ENCODE assay signal across 8 cellular contexts in genomic region chr10:101780818-101781654, GRCh38. TPM values are rescaled to one million over a fixed set of nuclear protein-coding genes. Genes with fewer than 3 reads are reported as not detected.
A peak's percentile ranks its signal among the peaks of the same experiment; 100 is the strongest.
DNase-seq lines count a peak whose midpoint lies in the region; ATAC-seq and TF ChIP-seq lines count a peak whose summit lies in the region.

No MANE protein-coding gene starts in this region.

- intact Hi-C loops in left lung (cut with DNase I), result no loop called here

- H3K9me3 ChIP-seq in AG04450 (ENCODE audit: control insufficient read depth, insufficient read depth, low read length) (no peaks in the 10 kb centered on the region; the same call in 1 of the 2 replicates), left lung (no peaks in the 10 kb centered on the region)

- H3K27me3 ChIP-seq in AG04450 (ENCODE audit: control insufficient read depth, insufficient read depth, low read length), result peaks cover 23% of the 10 kb centered on the region
- peaks cover 10 to 43% of the 10 kb centered on the region in 2 donors for H3K27me3 ChIP-seq in left lung

- H3K27ac ChIP-seq in AG04450 (ENCODE audit: low read depth, low read length) (no peak overlapping the region), left lung (no peak overlapping the region)

- peaks cover 0 to 11% of the 10 kb centered on the region in 2 donors for H3K36me3 ChIP-seq in left lung

- TF ChIP-seq CTCF in AG04450 (IDR thresholded peaks at IDR 0.05; ENCODE audit: low read depth, low read length) (peak; percentile 92), left lung (IDR thresholded peaks at IDR 0.05) (peak; percentile 92 to 95)

- H3K4me3 ChIP-seq in AG04450 (ENCODE audit: low read depth, low read length) (no peak overlapping the region), left lung (no peak overlapping the region)

- POLR2A ChIA-PET in AG04450 (lab: Yijun Ruan, JAX), result interaction anchor here (0.6 to 1.9 kb wide), 2 partner anchors 177 to 178 kb away, joined by 3 to 6 read pairs; no protein-coding TSS in a partner anchor

- CTCF ChIA-PET in AG04450 (lab: Charles Lee), result interaction anchor here (0.5 to 6.1 kb wide), 67 partner anchors 9 to 773 kb away, joined by 3 to 127 read pairs (median 4); partner anchors contain the start of gene OGA

- H3K4me1 ChIP-seq in left lung, result peaks cover 23 to 65% of the 10 kb centered on the region in 2 donors

- ATAC-seq in GM18498 (IDR thresholded peaks at IDR 0.05; ENCODE audit: unreplicated experiment) (peak; percentile 49), left lung (peak; percentile 62)
- peak; percentile 50 for ATAC-seq in activated CD4-positive, CD25-positive, alpha-beta regulatory T cell treated with anti-CD3 and anti-CD28 coated beads, Interleukin-2, amount 50 U/mL, for 24 hours

- peak; percentile 30 for DNase-seq in AG04450 (ENCODE audit: low read depth, low spot score)
- DNase-seq in NCI-H2107 treated with DMSO at 0.1 percent for 48 hours (lab: John Stamatoyannopoulos, UW; ENCODE audit: unreplicated experiment), result peak; percentile 15
- peak; percentile 62 for DNase-seq in central memory CD4-positive, alpha-beta T cell
- peak; percentile 60 to 90 for DNase-seq in left lung
- peak; percentile 48 to 69 (median 49) for DNase-seq in stimulated activated CD4-positive, alpha-beta T cell treated with anti-CD3 and anti-CD28 coated beads, TNF-alpha, amount 100 ng/mL, for 24 hours (ENCODE audit: low read depth in 3 of 3)
- no peak for DNase-seq in NCI-H187 treated with DMSO at 0.1 percent for 48 hours (lab: John Stamatoyannopoulos, UW)

RNA-seq across cellular contexts. Expression of gene NPM3, which starts 2.2 kb away (rescaled TPM):
- polyA plus RNA-seq in AG04450 (2011; rRNA removed), result 31.5 and 41.5 TPM in 2 replicates
- polyA minus RNA-seq in AG04450 (2011; rRNA and poly(A)+ RNA removed), result 37.4 and 47.6 TPM in 2 replicates
- 10 to 100 TPM; 30.7 to 31.7 TPM for total RNA-seq in left lung

RNA-seq across cellular contexts. Expression of gene FGF8, which starts 5.1 kb away (rescaled TPM):
- not detected in 2 replicates for polyA plus RNA-seq in AG04450 (2011; rRNA removed)
- not detected in 2 replicates for polyA minus RNA-seq in AG04450 (2011; rRNA and poly(A)+ RNA removed)
- total RNA-seq in left lung, result not detected

RNA-seq across cellular contexts. Expression of gene OGA, which starts 37.2 kb away (rescaled TPM):
- 71.9 and 82.6 TPM in 2 replicates for polyA plus RNA-seq in AG04450 (2011; rRNA removed)
- polyA minus RNA-seq in AG04450 (2011; rRNA and poly(A)+ RNA removed), result 39.5 and 61.5 TPM in 2 replicates
- 10 to 100 TPM; 72.6 to 87.0 TPM for total RNA-seq in left lung
